ENCODE assay signal across 17 cellular contexts in genomic region chr5:87390576-87391199, GRCh38. TPM values are rescaled to one million over a fixed set of nuclear protein-coding genes. Genes with fewer than 3 reads are reported as not detected.
DNase-seq lines count a peak whose midpoint lies in the region; ATAC-seq and TF ChIP-seq lines count a peak whose summit lies in the region.
"Had no signal": no experiment of that assay in that cellular context is flagged by ENCODE, and none has a peak within 500 bp of the region (broad histone marks: within the 10 kb centered on the region; RNA-seq: fewer than 3 reads in every experiment).

No MANE protein-coding gene starts in this region.

- H3K36me3 ChIP-seq in RWPE2 (ENCODE audit: low read depth), result peaks cover 100% of the 10 kb centered on the region

- H3K4me1 Mint-ChIP-seq in activated CD8-positive, alpha-beta memory T cell treated with anti-CD3 and anti-CD28 coated beads, Interleukin-2, amount 10 ng/mL, durations not matched to agents 7 days and 5 days, result peaks cover 18% of the 10 kb centered on the region
- H3K4me1 Mint-ChIP-seq in progenitor cell of endocrine pancreas (ENCODE audit: low read depth), result peaks cover 27% of the 10 kb centered on the region
- H3K4me1 Mint-ChIP-seq: activated B cell treated with CpG ODN at 0.5 μM for 24 hours had no signal

- H3K36me3 Mint-ChIP-seq in activated CD8-positive, alpha-beta memory T cell treated with anti-CD3 and anti-CD28 coated beads, Interleukin-2, amount 10 ng/mL, durations not matched to agents 7 days and 5 days, result peaks cover 63% of the 10 kb centered on the region
- H3K36me3 Mint-ChIP-seq in progenitor cell of endocrine pancreas (ENCODE audit: insufficient read depth), result peaks cover 37% of the 10 kb centered on the region

- peaks cover 31% of the 10 kb centered on the region for H3K4me1 ChIP-seq in RWPE2 (ENCODE audit: insufficient read depth, poor library complexity, severe bottlenecking)

- CTCF ChIA-PET in activated CD8-positive, alpha-beta memory T cell treated with anti-CD3 and anti-CD28 coated beads, Interleukin-2, amount 10 ng/mL, durations not matched to agents 7 days and 5 days (lab: Charles Lee), result interaction anchor here (1.2 kb wide), 1 partner anchor 9 kb away, joined by 3 read pairs; no protein-coding TSS in a partner anchor

- ATAC-seq in activated CD8-positive, alpha-beta memory T cell treated with anti-CD3 and anti-CD28 coated beads, Interleukin-2, amount 10 ng/mL, durations not matched to agents 7 days and 5 days, result no peak
- no peak for ATAC-seq in RWPE2 (ENCODE audit: low read depth)
- ATAC-seq: esophagus mucosa had no signal

- H3K27ac Mint-ChIP-seq in activated CD8-positive, alpha-beta memory T cell treated with anti-CD3 and anti-CD28 coated beads, Interleukin-2, amount 10 ng/mL, durations not matched to agents 7 days and 5 days, result peak overlapping the region; percentile 45
- H3K27ac Mint-ChIP-seq in progenitor cell of endocrine pancreas, result peak overlapping the region; percentile 52
- H3K27ac Mint-ChIP-seq: activated B cell treated with CpG ODN at 0.5 μM for 24 hours had no signal

- H3K4me3 Mint-ChIP-seq in activated CD8-positive, alpha-beta memory T cell treated with anti-CD3 and anti-CD28 coated beads, Interleukin-2, amount 10 ng/mL, durations not matched to agents 7 days and 5 days, result no peak overlapping the region
- H3K4me3 Mint-ChIP-seq in progenitor cell of endocrine pancreas (ENCODE audit: low read depth), result no peak overlapping the region
- H3K4me3 Mint-ChIP-seq: activated B cell treated with CpG ODN at 0.5 μM for 24 hours had no signal

- H3K27ac ChIP-seq in RWPE2 (ENCODE audit: poor library complexity, severe bottlenecking), result peak overlapping the region; percentile 88
- H3K27ac ChIP-seq in epithelial cell of prostate, result peak overlapping the region; percentile 10
- H3K27ac ChIP-seq: left ventricle myocardium inferior, tibial nerve had no signal

- H3K27me3 ChIP-seq in RWPE2 (ENCODE audit: insufficient read depth, poor library complexity, severe bottlenecking), result no peaks in the 10 kb centered on the region
- H3K27me3 ChIP-seq: tibial nerve had no signal

- H3K9me3 Mint-ChIP-seq in activated CD8-positive, alpha-beta memory T cell treated with anti-CD3 and anti-CD28 coated beads, Interleukin-2, amount 10 ng/mL, durations not matched to agents 7 days and 5 days (ENCODE audit: low read depth), result no peaks in the 10 kb centered on the region
- no peaks in the 10 kb centered on the region for H3K9me3 Mint-ChIP-seq in progenitor cell of endocrine pancreas (ENCODE audit: low read depth)
- H3K9me3 Mint-ChIP-seq: activated B cell treated with CpG ODN at 0.5 μM for 24 hours had no signal

- DNase-seq in activated CD8-positive, alpha-beta memory T cell treated with anti-CD3 and anti-CD28 coated beads, Interleukin-2, amount 10 ng/mL, durations not matched to agents 7 days and 5 days, result no peak
- DNase-seq in activated CD8-positive, alpha-beta memory T cell treated with anti-CD3 and anti-CD28 coated beads for 24 hours, result no peak
- DNase-seq in RWPE2 (ENCODE audit: low spot score), result no peak
- DNase-seq in epithelial cell of prostate (ENCODE audit: low read depth, low spot score), result no peak
- DNase-seq in progenitor cell of endocrine pancreas (ENCODE audit: low spot score, unreplicated experiment), result no peak
- DNase-seq in GM03348 (ENCODE audit: low spot score), result no peak
- no peak for DNase-seq in epidermal melanocyte (ENCODE audit: insufficient read length, low spot score)
- DNase-seq in stimulated activated naive CD4-positive, alpha-beta T cell (lab: John Stamatoyannopoulos, UW), result no peak
- DNase-seq: ACHN, activated B cell treated with CpG ODN at 0.5 μM for 24 hours, amniotic stem cell, left ventricle myocardium inferior, NCI-H187 treated with DMSO at 0.1 percent for 48 hours, NCI-H526 had no signal

- peaks cover 2% of the 10 kb centered on the region for H3K9me3 ChIP-seq in RWPE2 (ENCODE audit: severe bottlenecking)
- H3K9me3 ChIP-seq: left ventricle myocardium inferior, tibial nerve had no signal

- H3K4me3 ChIP-seq in RWPE2 (ENCODE audit: severe bottlenecking), result no peak overlapping the region
- H3K4me3 ChIP-seq: coronary artery, left ventricle myocardium inferior, tibial nerve had no signal

- TF ChIP-seq CTCF in RWPE2 (IDR thresholded peaks at IDR 0.05; ENCODE audit: poor library complexity, severe bottlenecking) (no peak), progenitor cell of endocrine pancreas (IDR thresholded peaks at IDR 0.05; ENCODE audit: unreplicated experiment) (no peak)

- H3K27me3 Mint-ChIP-seq in activated CD8-positive, alpha-beta memory T cell treated with anti-CD3 and anti-CD28 coated beads, Interleukin-2, amount 10 ng/mL, durations not matched to agents 7 days and 5 days, result no peaks in the 10 kb centered on the region
- no peaks in the 10 kb centered on the region for H3K27me3 Mint-ChIP-seq in progenitor cell of endocrine pancreas
- H3K27me3 Mint-ChIP-seq: activated B cell treated with CpG ODN at 0.5 μM for 24 hours had no signal

RNA-seq across cellular contexts. Expression of gene CCNH, which starts 22.0 kb away (rescaled TPM):
- total RNA-seq in activated CD8-positive, alpha-beta memory T cell treated with anti-CD3 and anti-CD28 coated beads, Interleukin-2, amount 10 ng/mL, durations not matched to agents 7 days and 5 days, result 10 to 100 TPM; 62.4 to 67.3 TPM
- 38.1 and 44.6 TPM in 2 replicates for total RNA-seq in progenitor cell of endocrine pancreas
